27 cellular contexts compared by ENCODE assay signal in genomic region chr6:166493427-166494100, GRCh38.
"Had no signal": no experiment of that assay in that cellular context is flagged by ENCODE, and none has a peak within 500 bp of the region (broad histone marks: within the 10 kb centered on the region; RNA-seq: fewer than 3 reads in every experiment).

No MANE protein-coding gene starts in this region.

- H3K36me3 Mint-ChIP-seq: activated CD8-positive, alpha-beta memory T cell treated with anti-CD3 and anti-CD28 coated beads, Interleukin-2, amount 10 ng/mL, durations not matched to agents 7 days and 5 days had no signal

- H3K4me3 ChIP-seq: ascending aorta, body of pancreas had no signal

- H3K27ac ChIP-seq: ascending aorta, body of pancreas had no signal

- H3K4me1 Mint-ChIP-seq: central memory CD8-positive, alpha-beta T cell had no signal

- H3K27me3 ChIP-seq: ascending aorta, body of pancreas had no signal

- H3K4me1 ChIP-seq: ascending aorta, body of pancreas had no signal

- ATAC-seq: activated CD8-positive, alpha-beta memory T cell treated with anti-CD3 and anti-CD28 coated beads, Interleukin-2, amount 10 ng/mL, durations not matched to agents 7 days and 5 days; activated naive CD4-positive, alpha-beta T cell treated with anti-CD3 and anti-CD28 coated beads, Interleukin-2, amount 50 U/mL, for 72 hours; activated naive CD8-positive, alpha-beta T cell treated with anti-CD3 and anti-CD28 coated beads, Interleukin-2, amount 50 U/mL, for 24 hours; activated T-cell treated with anti-CD3 and anti-CD28 coated beads, Interleukin-2, amount 50 U/mL, for 4 hours; body of pancreas; Panc1; WTC11 had no signal

- H3K9me3 ChIP-seq: ascending aorta, body of pancreas had no signal

- H3K4me3 Mint-ChIP-seq: activated CD8-positive, alpha-beta memory T cell treated with anti-CD3 and anti-CD28 coated beads, Interleukin-2, amount 10 ng/mL, durations not matched to agents 7 days and 5 days; activated naive CD8-positive, alpha-beta T cell treated with anti-CD3 and anti-CD28 coated beads, Interleukin-2, amount 50 U/mL, for 24 hours; activated T-cell treated with anti-CD3 and anti-CD28 coated beads, Interleukin-2, amount 50 U/mL, for 4 hours; central memory CD8-positive, alpha-beta T cell; T-helper 1 cell treated with Interleukin-12 subunit alpha and Interleukin-12 subunit beta and Interleukin-4 antibody, amounts not matched to agents 30 μg/mL and 1 μg/mL, for 36 hours; WTC11 had no signal

- DNase-seq: activated CD4-positive, alpha-beta T cell treated with anti-CD3 and anti-CD28 coated beads for 48 hours; activated CD4-positive, alpha-beta T cell treated with anti-CD3 and anti-CD28 coated beads, Interleukin-2, amount 50 U/mL, for 4 hours; activated CD4-positive, CD25-positive, alpha-beta regulatory T cell treated with anti-CD3 and anti-CD28 coated beads, Interleukin-2, amount 50 U/mL, for 72 hours; activated CD8-positive, alpha-beta memory T cell treated with anti-CD3 and anti-CD28 coated beads, Interleukin-2, amount 10 ng/mL, durations not matched to agents 7 days and 5 days; activated effector memory CD4-positive, alpha-beta T cell treated with anti-CD3 and anti-CD28 coated beads, Interleukin-2, amount 50 U/mL, for 16 hours; activated naive CD4-positive, alpha-beta T cell treated with Interleukin-2 at 50 U/mL for 16 hours; activated naive CD8-positive, alpha-beta T cell treated with anti-CD3 and anti-CD28 coated beads, Interleukin-2, amount 50 U/mL, for 24 hours; activated T-cell treated with anti-CD3 and anti-CD28 coated beads, Interleukin-2, amount 50 U/mL, for 4 hours; amniotic stem cell; body of pancreas; KG1; NCI-H1048; NCI-H1930; NCI-H2171 treated with DMSO at 0.1 percent for 48 hours; NCI-H345; NCI-H510A; NCI-H526 treated with DMSO at 0.1 percent for 48 hours; NCI-H82; RPMI8226; SHP77; T-helper 9 cell had no signal

- H3K27me3 Mint-ChIP-seq: activated CD8-positive, alpha-beta memory T cell treated with anti-CD3 and anti-CD28 coated beads, Interleukin-2, amount 10 ng/mL, durations not matched to agents 7 days and 5 days; activated naive CD8-positive, alpha-beta T cell treated with anti-CD3 and anti-CD28 coated beads, Interleukin-2, amount 50 U/mL, for 24 hours; central memory CD8-positive, alpha-beta T cell had no signal

- H3K27ac Mint-ChIP-seq: activated CD8-positive, alpha-beta memory T cell treated with anti-CD3 and anti-CD28 coated beads, Interleukin-2, amount 10 ng/mL, durations not matched to agents 7 days and 5 days; activated naive CD4-positive, alpha-beta T cell treated with anti-CD3 and anti-CD28 coated beads, Interleukin-2, amount 50 U/mL, for 72 hours; activated naive CD8-positive, alpha-beta T cell treated with anti-CD3 and anti-CD28 coated beads, Interleukin-2, amount 50 U/mL, for 24 hours; T-helper 1 cell treated with Interleukin-12 subunit alpha and Interleukin-12 subunit beta and Interleukin-4 antibody, amounts not matched to agents 30 μg/mL and 1 μg/mL, for 36 hours; WTC11 had no signal

- H3K9me3 Mint-ChIP-seq: activated naive CD4-positive, alpha-beta T cell treated with anti-CD3 and anti-CD28 coated beads, Interleukin-2, amount 50 U/mL, for 72 hours; activated naive CD8-positive, alpha-beta T cell treated with anti-CD3 and anti-CD28 coated beads, Interleukin-2, amount 50 U/mL, for 24 hours; activated T-cell treated with anti-CD3 and anti-CD28 coated beads, Interleukin-2, amount 50 U/mL, for 4 hours; central memory CD8-positive, alpha-beta T cell; T-helper 1 cell treated with Interleukin-12 subunit alpha and Interleukin-12 subunit beta and Interleukin-4 antibody, amounts not matched to agents 30 μg/mL and 1 μg/mL, for 36 hours; WTC11 had no signal
